Comparison of ENCODE assay signal across 17 cellular contexts in genomic region chr4:123449362-123449761, GRCh38. TPM values are rescaled to one million over a fixed set of nuclear protein-coding genes. Genes with fewer than 3 reads are reported as not detected.
DNase-seq lines count a peak whose midpoint lies in the region; ATAC-seq and TF ChIP-seq lines count a peak whose summit lies in the region.
"Had no signal": no experiment of that assay in that cellular context is flagged by ENCODE, and none has a peak within 500 bp of the region (broad histone marks: within the 10 kb centered on the region; RNA-seq: fewer than 3 reads in every experiment).

No MANE protein-coding gene starts in this region.

- H4K20me1 ChIP-seq in OCI-LY7 (ENCODE audit: insufficient read depth, low read length): no peaks in the 10 kb centered on the region

- H3K9me3 Mint-ChIP-seq in naive B cell: no peaks in the 10 kb centered on the region

- H3K4me3 ChIP-seq in OCI-LY7 (ENCODE audit: low read depth, low read length, poor library complexity, severe bottlenecking) (peak overlapping the region; percentile 40), suprapubic skin (no peak overlapping the region)
- H3K4me3 ChIP-seq: mucosa of descending colon, stomach had no signal

- H2AFZ ChIP-seq in OCI-LY7 (ENCODE audit: low read length): peak overlapping the region; percentile 4; the same call in 1 of the 2 replicates

- peaks cover 30 to 66% (median 46%) of the 10 kb centered on the region in 3 donors for H3K4me1 Mint-ChIP-seq in naive B cell

- ATAC-seq in GM18861 (IDR thresholded peaks at IDR 0.05; ENCODE audit: unreplicated experiment): peak; percentile 24
- peak; percentile 2 for ATAC-seq in GM21786 (IDR thresholded peaks at IDR 0.05; ENCODE audit: unreplicated experiment)
- ATAC-seq in naive B cell (ENCODE audit: low read depth in 2 of 2): peak; percentile 1 to 9

- no peaks in the 10 kb centered on the region for H3K36me3 Mint-ChIP-seq in naive B cell

- WGBS in suprapubic skin: 94% methylated on average over 5 of the region's 5 CpGs

- H3K27ac Mint-ChIP-seq in naive B cell: peak overlapping the region; percentile 67 to 98 (median 92)

- H3K27me3 Mint-ChIP-seq in naive B cell: no peaks in the 10 kb centered on the region

- no peaks in the 10 kb centered on the region for H3K79me2 ChIP-seq in OCI-LY7 (ENCODE audit: insufficient read depth, low read depth, low read length)

- POLR2A ChIA-PET in OCI-LY7 (lab: Charles Lee): interaction anchor here (0.7 to 1.5 kb wide), 8 partner anchors 12 to 90 kb away, joined by 3 to 10 read pairs (median 4); no protein-coding TSS in a partner anchor

- H3K4me1 ChIP-seq in OCI-LY7 (ENCODE audit: insufficient read depth, low read length, poor library complexity, severe bottlenecking) (peaks cover 94% of the 10 kb centered on the region), suprapubic skin (peaks cover 9% of the 10 kb centered on the region)

- TF ChIP-seq EP300 in suprapubic skin (IDR thresholded peaks at IDR 0.05): no peak

- H3K36me3 ChIP-seq in OCI-LY7 (ENCODE audit: insufficient read depth, low read length) (no peaks in the 10 kb centered on the region), suprapubic skin (no peaks in the 10 kb centered on the region)
- H3K36me3 ChIP-seq: stomach had no signal

- intact Hi-C loops in OCI-LY7 (cut with micrococcal nuclease; ENCODE audit: unreplicated experiment): loop anchor here (10.0 kb wide), 1 partner anchor 525 kb away; the partner anchor contains the start of gene NUDT6

- no peaks in the 10 kb centered on the region for H3K9me2 ChIP-seq in OCI-LY7 (ENCODE audit: insufficient read depth, low read length)

- no peaks in the 10 kb centered on the region for H3K27me3 ChIP-seq in suprapubic skin
- H3K27me3 ChIP-seq: stomach had no signal

- H3K4me2 ChIP-seq in OCI-LY7 (ENCODE audit: low read length): peak overlapping the region; percentile 71

- CTCF ChIA-PET in OCI-LY7 (lab: Charles Lee; ENCODE audit: unreplicated experiment): interaction anchor here (1.4 kb wide), 1 partner anchor 29 kb away, joined by 4 read pairs; no protein-coding TSS in a partner anchor

- no peak for TF ChIP-seq CTCF in OCI-LY7 (conservative IDR thresholded peaks at IDR 0.05; ENCODE audit: low read length)
- no peak for TF ChIP-seq CTCF in suprapubic skin (IDR thresholded peaks at IDR 0.05)

- DNase-seq in OCI-LY7 (ENCODE audit: low spot score): no peak
- DNase-seq in naive B cell: no peak
- no peak for DNase-seq in GM03348 (ENCODE audit: low spot score)
- no peak for DNase-seq in suprapubic skin (ENCODE audit: low spot score in 2 of 2)
- no peak for DNase-seq in NCI-H345 (lab: John Stamatoyannopoulos, UW)
- no peak for DNase-seq in NCI-H526 treated with DMSO at 0.1 percent for 48 hours (lab: John Stamatoyannopoulos, UW)
- DNase-seq: activated T-cell treated with anti-CD3 and anti-CD28 coated beads, Interleukin-2, amount 50 U/mL, for 1 hour; effector CD8-positive, alpha-beta T cell; GOT3; mucosa of descending colon; NCI-H146; NCI-H748 treated with DMSO at 0.1 percent for 48 hours; stimulated activated CD4-positive, alpha-beta T cell treated with anti-CD3 and anti-CD28 coated beads, Interleukin-4, amount 100 ng/mL, for 4 hours; stomach had no signal

- H3K27ac ChIP-seq in OCI-LY7 (ENCODE audit: low read depth, low read length, poor library complexity, severe bottlenecking): peak overlapping the region; percentile 79
- no peak overlapping the region for H3K27ac ChIP-seq in suprapubic skin
- H3K27ac ChIP-seq: stomach, VCaP had no signal

- H3K4me3 Mint-ChIP-seq in naive B cell: peak overlapping the region; percentile 22 to 90 (median 70)

- BruUV-seq in OCI-LY7 (replicated peaks; lab: Mats Ljungman, UMichigan): no TSS peak

- no peak for TF ChIP-seq POLR2A in suprapubic skin (IDR thresholded peaks at IDR 0.05)

- H3K9me3 ChIP-seq in OCI-LY7 (ENCODE audit: low read length) (no peaks in the 10 kb centered on the region; the same call in 1 of the 2 replicates), suprapubic skin (no peaks in the 10 kb centered on the region)
- H3K9me3 ChIP-seq: mucosa of descending colon, stomach had no signal

RNA-seq across cellular contexts. Expression of gene SPRY1, which starts 52.8 kb away (rescaled TPM):
- 0.79 and 1.5 TPM in 2 replicates for total RNA-seq in OCI-LY7 (2014; rRNA removed; shearing (Covaris generic))
- 0.13 and 0.39 TPM in 2 replicates for total RNA-seq in OCI-LY7 (2022)
- 10 to 100 TPM; 24.3 to 44.1 (median 31.5) TPM for polyA plus RNA-seq in naive B cell (ENCODE audit: low read depth in 6 of 6)
- 100 to 1,000 TPM; 113 to 381 (median 206) TPM for total RNA-seq in suprapubic skin

Comparison
In these comparisons a context has a peak if more than half of its experiments do, and no peak if none do; other contexts are left out.
1. RNA of gene SPRY1, which starts 52.8 kb away (total RNA-seq): 113 to 381 TPM in suprapubic skin; 0.13 to 1.5 TPM in OCI-LY7; every median in the first group is over 10 times any median in the second.
2. Peak in every context shown above with its lines, with median percentiles within 50 percentile points of each other: ATAC-seq.